Comparison of ENCODE assay signal across 8 cellular contexts in genomic region chr9:131641618-131642495, GRCh38.
DNase-seq lines count a peak whose midpoint lies in the region; ATAC-seq, FAIRE-seq and TF ChIP-seq lines count a peak whose summit lies in the region.

No MANE protein-coding gene starts in this region.

- H3K4me1 ChIP-seq in BLaER1 (no peaks in the 10 kb centered on the region), H1 (replicated peaks in 1 of 4; ENCODE audit: control insufficient read depth in 3 of 4, insufficient read depth in 4 of 4, low read length in 3 of 4) (peaks cover 0 to 7% (median 5%) of the 10 kb centered on the region in 4 experiments; a peak in 6 of 7 replicates), adrenal gland (replicated peaks in 1 of 2) (no peaks in the 10 kb centered on the region)

- H3K56ac ChIP-seq in H1 (replicated peaks; ENCODE audit: insufficient read length, low read depth, low read length) = no peak overlapping the region

- no peak overlapping the region for H3K4ac ChIP-seq in H1 (replicated peaks; ENCODE audit: insufficient read length, low read depth, low read length)

- H3K79me2 ChIP-seq in H1 (ENCODE audit: control insufficient read depth in 1 of 2, insufficient read depth in 2 of 2, low read length in 2 of 2) = no peaks in the 10 kb centered on the region

- POLR2A ChIA-PET in H1 (lab: Charles Lee; ENCODE audit: partially characterized antibody) = interaction anchor here (0.8 to 1.1 kb wide), 2 partner anchors 8 to 34 kb away, joined by 3 read pairs; no protein-coding TSS in a partner anchor

- no peak for TF ChIP-seq EP300 in H1 (IDR thresholded peaks at IDR 0.05; ENCODE audit: borderline replicate concordance in 1 of 2, low read depth in 2 of 2, low read length in 2 of 2)

- no peak overlapping the region for H3K4me3 Mint-ChIP-seq in natural killer cell

- intact Hi-C loops in natural killer cell (cut with micrococcal nuclease) = no loop called here
- intact Hi-C loops in adrenal gland (cut with DNase I) = no loop called here

- CTCF ChIA-PET in H1 (lab: Charles Lee; ENCODE audit: partially characterized antibody) = interaction anchor here (0.6 to 5.5 kb wide), 17 partner anchors 13 to 304 kb away, joined by 3 to 33 read pairs (median 4); partner anchors contain the start of genes POMT1 and RAPGEF1

- H3K23ac ChIP-seq in H1 (ENCODE audit: insufficient read length) = no peak overlapping the region

- no peaks in the 10 kb centered on the region for H3K27me3 Mint-ChIP-seq in natural killer cell (ENCODE audit: low read depth in 2 of 2)

- H4K5ac ChIP-seq in H1 (ENCODE audit: insufficient read length, low read depth, low read length) = no peak overlapping the region

- ATAC-seq in natural killer cell = no peak

- H2BK15ac ChIP-seq in H1 (ENCODE audit: low read length) = no peak overlapping the region

- H3K4me3 ChIP-seq in BLaER1 (no peak overlapping the region), H1 (ENCODE audit: extremely low read depth in 1 of 4, insufficient read depth in 2 of 4, low read depth in 3 of 4, low read length in 4 of 4) (no peak overlapping the region), adrenal gland (no peak overlapping the region)

- no peaks in the 10 kb centered on the region for H3K9me3 Mint-ChIP-seq in natural killer cell

- no peaks in the 10 kb centered on the region for H3K27me3 ChIP-seq in BLaER1
- no peaks in the 10 kb centered on the region for H3K27me3 ChIP-seq in H1 (replicated peaks in 1 of 4; ENCODE audit: control insufficient read depth in 3 of 4, extremely low read depth in 1 of 4, insufficient read depth in 3 of 4, low read length in 3 of 4)
- no peaks in the 10 kb centered on the region for H3K27me3 ChIP-seq in adrenal gland

- no peak for FAIRE-seq in H1 (lab: Jason Lieb, UNC)

- H4K8ac ChIP-seq in H1 (ENCODE audit: extremely low read depth, insufficient read depth, low read length) = no peak overlapping the region

- TF ChIP-seq CTCF in H1 (IDR thresholded peaks at IDR 0.05; ENCODE audit: control extremely low read depth in 1 of 3, insufficient read depth in 1 of 3, low read depth in 1 of 3, low read length in 3 of 3) (peak; percentile 22 to 41 (median 36)), natural killer cell (IDR thresholded peaks at IDR 0.05) (no peak), adrenal gland (IDR thresholded peaks at IDR 0.05) (no peak)

- no peak overlapping the region for H3K18ac ChIP-seq in H1 (ENCODE audit: extremely low read depth, low read length)

- H3K79me1 ChIP-seq in H1 (ENCODE audit: low read depth, low read length) = no peaks in the 10 kb centered on the region

- no peaks in the 10 kb centered on the region for H3K36me3 Mint-ChIP-seq in natural killer cell

- H3K36me3 ChIP-seq in BLaER1 (peaks cover 100% of the 10 kb centered on the region), H1 (ENCODE audit: control insufficient read depth in 2 of 4, insufficient read depth in 4 of 4, low read length in 3 of 4) (peaks cover 0 to 6% (median 2%) of the 10 kb centered on the region in 4 experiments; a peak in 2 of 8 replicates), adrenal gland (replicated peaks in 1 of 2) (peaks cover 0 to 21% of the 10 kb centered on the region in 2 donors)

- peak; percentile 45 to 60 for TF ChIP-seq RAD21 in H1 (IDR thresholded peaks at IDR 0.05 in 1 of 2, conservative IDR thresholded peaks at IDR 0.05 in 1 of 2; ENCODE audit: low read depth in 2 of 2, low read length in 2 of 2)

- no peaks in the 10 kb centered on the region for H3K9me3 ChIP-seq in BLaER1
- no peaks in the 10 kb centered on the region for H3K9me3 ChIP-seq in H1 (ENCODE audit: insufficient read depth in 2 of 2, low read depth in 1 of 2, low read length in 1 of 2)
- H3K9me3 ChIP-seq in adrenal gland (replicated peaks in 1 of 3) = no peaks in the 10 kb centered on the region

- no peak overlapping the region for H2BK20ac ChIP-seq in H1 (ENCODE audit: low read length)

- no peak overlapping the region for H2AK5ac ChIP-seq in H1 (ENCODE audit: low read depth, low read length)

- H4K20me1 ChIP-seq in BLaER1 = peaks cover 99% of the 10 kb centered on the region
- no peaks in the 10 kb centered on the region for H4K20me1 ChIP-seq in H1 (replicated peaks in 1 of 2; ENCODE audit: control insufficient read depth in 1 of 2, insufficient read depth in 2 of 2, low read length in 2 of 2)

- peaks cover 44 to 46% of the 10 kb centered on the region in 2 donors for H3K4me1 Mint-ChIP-seq in natural killer cell

- H2AFZ ChIP-seq in H1 (ENCODE audit: low read length) = no peak overlapping the region

- H3K23me2 ChIP-seq in H1 (ENCODE audit: low read depth, low read length) = no peaks in the 10 kb centered on the region

- no peak overlapping the region for H4K91ac ChIP-seq in H1 (replicated peaks; ENCODE audit: insufficient read length, low read length)

- no peak overlapping the region for H2BK12ac ChIP-seq in H1 (ENCODE audit: low read depth, low read length)

- H3K4me2 ChIP-seq in BLaER1 (no peak overlapping the region), H1 (ENCODE audit: insufficient read depth in 1 of 2, low read depth in 2 of 2, low read length in 2 of 2) (no peak overlapping the region)

- H3K9ac ChIP-seq in BLaER1 (no peak overlapping the region), H1 (replicated peaks in 1 of 4; ENCODE audit: extremely low read depth in 1 of 4, low read depth in 3 of 4, low read length in 3 of 4) (no peak overlapping the region)

- peak overlapping the region; percentile 21 to 41 for H3K27ac Mint-ChIP-seq in natural killer cell

- no peak overlapping the region for H2BK120ac ChIP-seq in H1 (replicated peaks; ENCODE audit: low read depth, low read length)

- no peak for TF ChIP-seq POLR2A in H1 (IDR thresholded peaks at IDR 0.05; ENCODE audit: control extremely low read depth in 1 of 2, low read depth in 2 of 2, low read length in 2 of 2)
- no peak for TF ChIP-seq POLR2A in adrenal gland (IDR thresholded peaks at IDR 0.05)

- peak overlapping the region; percentile 28; the same call in 1 of the 2 replicates for H3K27ac ChIP-seq in BLaER1
- H3K27ac ChIP-seq in H1 (ENCODE audit: low read depth, low read length) = no peak overlapping the region
- peak overlapping the region in 1 of 5 donors; percentile 53 for H3K27ac ChIP-seq in adrenal gland

- H2BK5ac ChIP-seq in H1 (ENCODE audit: low read depth, low read length) = no peak overlapping the region

- no peak overlapping the region for H3K14ac ChIP-seq in H1 (ENCODE audit: insufficient read length)

- 86% methylated on average over 18 of the region's 18 CpGs; no CpG with 5 or more reads in 1 of the 2 experiments for WGBS in H1 (ENCODE audit: extremely low coverage in 1 of 2, insufficient coverage in 1 of 2, insufficient read length in 1 of 2, insufficient replicate concordance in 2 of 2, low coverage in 1 of 2, low lambda C conversion rate in 2 of 2, missing lambda C conversion rate in 1 of 2), 2 experiments
- WGBS in adrenal gland, 4 donors = 84 to 92% (median 86%) methylated on average over 18 of the region's 18 CpGs

- DNase-seq in NCI-H2227 (lab: John Stamatoyannopoulos, UW; ENCODE audit: unreplicated experiment) = peak; percentile 44
- no peak for DNase-seq in H1 (ENCODE audit: low read depth in 1 of 2, low spot score in 2 of 2)
- no peak for DNase-seq in natural killer cell
- no peak for DNase-seq in DMS 273 (lab: John Stamatoyannopoulos, UW; ENCODE audit: unreplicated experiment)
- no peak for DNase-seq in NCI-H345 treated with DMSO at 0.1 percent for 48 hours (lab: John Stamatoyannopoulos, UW; ENCODE audit: unreplicated experiment)
- no peak for DNase-seq in adrenal gland
- no peak for DNase-seq in NCI-H146 treated with DMSO at 0.1 percent for 48 hours (lab: John Stamatoyannopoulos, UW; ENCODE audit: unreplicated experiment)

TF ChIP-seq in H1, 55 proteins besides CTCF, POLR2A, EP300 and RAD21 (continues in another document):
- no peak for TF ChIP-seq ZNF274 (IDR thresholded peaks at IDR 0.05; ENCODE audit: borderline replicate concordance, extremely low read depth, low read length)
- TF ChIP-seq ATF2 (IDR thresholded peaks at IDR 0.05; ENCODE audit: low read length) = no peak
- TF ChIP-seq HDAC6 (IDR thresholded peaks at IDR 0.05; ENCODE audit: low read depth, low read length) = no peak
- no peak for TF ChIP-seq TAF1 (IDR thresholded peaks at IDR 0.05; ENCODE audit: low read depth, low read length)
- TF ChIP-seq ATF3 (IDR thresholded peaks at IDR 0.05; ENCODE audit: insufficient read depth, low read depth, low read length) = no peak
- TF ChIP-seq E2F6 (IDR thresholded peaks at IDR 0.05) = no peak
- TF ChIP-seq SIN3A (conservative IDR thresholded peaks at IDR 0.05 in 1 of 2, IDR thresholded peaks at IDR 0.05 in 1 of 2; ENCODE audit: low read depth in 1 of 2, low read length in 2 of 2) = no peak
- no peak for TF ChIP-seq SP1 (IDR thresholded peaks at IDR 0.05; ENCODE audit: low read depth, low read length)
- no peak for TF ChIP-seq PHF8 (conservative IDR thresholded peaks at IDR 0.05; ENCODE audit: low read depth, low read length)
- no peak for TF ChIP-seq TBP (IDR thresholded peaks at IDR 0.05; ENCODE audit: low read depth, low read length)
- no peak for TF ChIP-seq ASH2L (IDR thresholded peaks at IDR 0.05; ENCODE audit: low read length)
- no peak for TF ChIP-seq BRCA1 (IDR thresholded peaks at IDR 0.05; ENCODE audit: low read depth, low read length)
- no peak for TF ChIP-seq KDM4A (IDR thresholded peaks at IDR 0.05; ENCODE audit: low read depth, low read length, severe bottlenecking)
- no peak for TF ChIP-seq NANOG (IDR thresholded peaks at IDR 0.05; ENCODE audit: insufficient read depth, low read depth, low read length, poor library complexity, severe bottlenecking)

Comparison
In these comparisons a context has a peak if more than half of its experiments do, and no peak if none do; other contexts are left out.
1. CTCF ChIP-seq: peak in H1 (3 of 3); none in natural killer cell (single experiment) and adrenal gland (0 of 6).